8 cellular contexts compared by ENCODE assay signal in the genomic region with DNA sequence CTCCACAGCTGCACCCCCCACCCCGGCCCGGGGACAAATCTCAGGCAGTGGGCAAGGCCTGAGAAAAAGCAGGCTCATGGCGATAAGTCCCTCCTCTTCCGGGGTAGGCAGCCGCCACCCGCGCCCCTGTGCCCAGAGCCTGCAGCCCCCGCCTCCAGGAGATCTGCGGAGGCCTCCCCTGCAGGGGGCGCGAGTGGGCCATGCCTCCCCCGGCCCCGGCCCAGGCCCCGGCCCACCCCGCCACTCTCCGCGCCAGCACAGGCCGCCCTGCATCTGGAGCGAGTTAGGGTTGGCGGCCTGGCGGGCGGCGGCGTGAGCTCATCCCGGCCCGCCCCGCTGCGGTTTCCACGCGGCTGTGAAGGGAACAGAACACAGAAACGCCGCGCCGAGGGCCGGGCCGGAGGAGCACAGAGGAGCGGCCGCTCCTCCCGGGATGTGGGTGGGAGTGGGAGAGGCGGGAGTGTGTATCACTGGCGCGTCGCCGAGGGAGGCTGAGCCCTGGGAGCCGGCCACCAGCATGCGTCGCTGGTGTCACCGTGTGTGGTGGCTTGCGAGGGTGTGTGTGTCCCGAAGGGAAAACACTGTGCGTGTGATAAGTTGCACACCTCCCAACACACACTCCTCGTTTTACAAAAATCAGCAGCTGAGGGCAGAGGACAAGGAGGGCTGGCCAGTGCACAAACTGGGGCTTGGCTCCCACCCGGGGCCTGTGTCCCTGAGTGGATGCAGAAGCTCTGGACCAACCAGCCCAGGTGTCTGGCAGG. TPM values are rescaled to one million over a fixed set of nuclear protein-coding genes. Genes with fewer than 3 reads are reported as not detected.
A peak's percentile ranks its signal among the peaks of the same experiment; 100 is the strongest.
DNase-seq lines count a peak whose midpoint lies in the region; ATAC-seq, FAIRE-seq and TF ChIP-seq lines count a peak whose summit lies in the region.

No MANE protein-coding gene starts in this region.

- H3K4me1 ChIP-seq in mammary epithelial cell (ENCODE audit: insufficient read depth, low read length) = peaks cover 14% of the 10 kb centered on the region
- peaks cover 5% of the 10 kb centered on the region for H3K4me1 ChIP-seq in keratinocyte (ENCODE audit: control insufficient read depth, extremely low read depth, insufficient read depth, low read length)

- peaks cover 13% of the 10 kb centered on the region; the same call in 1 of the 2 replicates for H3K27me3 Mint-ChIP-seq in WTC11 (ENCODE audit: low read depth)

- peaks cover 10% of the 10 kb centered on the region for H3K36me3 Mint-ChIP-seq in WTC11

- no peak overlapping the region for H3K27ac Mint-ChIP-seq in WTC11

- POLR2A ChIA-PET in WTC11 (lab: Charles Lee) = interaction anchor here (1.1 kb wide), 1 partner anchor 53 kb away, joined by 3 read pairs; no protein-coding TSS in a partner anchor

- H3K4me3 ChIP-seq in mammary epithelial cell (replicated peaks in 1 of 3; ENCODE audit: insufficient read depth in 1 of 3, low read depth in 2 of 3, low read length in 3 of 3) (peak overlapping the region in 2 of 3 experiments; percentile 34 to 48), keratinocyte (ENCODE audit: control insufficient read depth in 2 of 3, extremely low read depth in 1 of 3, insufficient read depth in 2 of 3, low read depth in 1 of 3, low read length in 3 of 3) (peak overlapping the region; percentile 29 to 55 (median 29))

- H3K9me1 ChIP-seq in keratinocyte (ENCODE audit: control insufficient read depth, extremely low read depth, insufficient read depth, low read length) = no peaks in the 10 kb centered on the region

- ATAC-seq in GM21447 (IDR thresholded peaks at IDR 0.05; ENCODE audit: unreplicated experiment) = peak; percentile 53
- ATAC-seq in WTC11 = peak; percentile 86

- H4K20me1 ChIP-seq in mammary epithelial cell (ENCODE audit: insufficient read depth, low read length) (no peaks in the 10 kb centered on the region), keratinocyte (ENCODE audit: control insufficient read depth, extremely low read depth, insufficient read depth, low read length) (no peaks in the 10 kb centered on the region)

- no peaks in the 10 kb centered on the region for H3K79me2 ChIP-seq in mammary epithelial cell (ENCODE audit: insufficient read depth, low read length)
- H3K79me2 ChIP-seq in keratinocyte (ENCODE audit: control insufficient read depth, insufficient read depth, low read length) = no peaks in the 10 kb centered on the region

- peak overlapping the region; percentile 88 for H3K4me2 ChIP-seq in mammary epithelial cell (ENCODE audit: insufficient read depth, low read depth, low read length)
- peak overlapping the region; percentile 69 for H3K4me2 ChIP-seq in keratinocyte (ENCODE audit: control insufficient read depth, extremely low read depth, insufficient read depth, low read depth, low read length)

- TF ChIP-seq CTCF in WTC11 (IDR thresholded peaks at IDR 0.05) = peak; percentile 44; the same call in 1 of the 2 replicates
- TF ChIP-seq CTCF in mammary epithelial cell (conservative IDR thresholded peaks at IDR 0.05 in 1 of 2, IDR thresholded peaks at IDR 0.05 in 1 of 2; ENCODE audit: extremely low read depth in 1 of 2, insufficient read depth in 1 of 2, low read depth in 1 of 2, low read length in 2 of 2) = peak in 1 of 2 donors; percentile 46
- TF ChIP-seq CTCF in keratinocyte (optimal IDR thresholded peaks at IDR 0.05 in 1 of 3, IDR thresholded peaks at IDR 0.05 in 1 of 3, conservative IDR thresholded peaks at IDR 0.05 in 1 of 3; ENCODE audit: extremely low read depth in 1 of 3, insufficient read depth in 2 of 3, low read length in 3 of 3) = no peak

- dilution Hi-C loops in mammary epithelial cell (cut with HindIII; ENCODE audit: low sequenced_read_pairs) = loop anchor here (25.0 kb wide), 1 partner anchor 159 kb away; a partner anchor contains a TSS
- dilution Hi-C loops in keratinocyte (cut with MboI; ENCODE audit: extremely low pct_ligation_motif_present, low sequenced_read_pairs) = no loop called here

- 15% methylated on average over 16 of the region's 53 CpGs for WGBS in mammary epithelial cell (ENCODE audit: low coverage, missing lambda C conversion rate)

- CTCF ChIA-PET in WTC11 (lab: Charles Lee) = interaction anchor here (0.6 to 6.2 kb wide), 26 partner anchors 11 to 391 kb away, joined by 3 to 50 read pairs (median 4); a partner anchor contains a TSS
- CTCF ChIA-PET in mammary epithelial cell (lab: Charles Lee; ENCODE audit: low non-redundant PET) = interaction anchor here (0.7 kb wide), 1 partner anchor 494 kb away, joined by 5 read pairs; no protein-coding TSS in a partner anchor

- peak; percentile 48 for DNase-seq in D341Med (ENCODE audit: low spot score)
- peak; percentile 57 for DNase-seq in M059J (ENCODE audit: low read depth)
- peak; percentile 80 for DNase-seq in WTC11 (ENCODE audit: low spot score)
- peak; percentile 18 for DNase-seq in mammary epithelial cell
- DNase-seq in keratinocyte (ENCODE audit: low read depth, low spot score) = no peak
- DNase-seq in stimulated activated CD4-positive, alpha-beta T cell treated with anti-CD3 and anti-CD28 coated beads, Interleukin-12 subunit alpha, Interleukin-12 subunit beta, amount 100 ng/mL, for 48 hours (ENCODE audit: low read depth in 2 of 3, low spot score in 1 of 3) = peak; percentile 40 to 70 (median 52)
- DNase-seq in NCI-H187 (lab: John Stamatoyannopoulos, UW) = no peak

- H3K4me3 Mint-ChIP-seq in WTC11 = no peak overlapping the region

- H3K9ac ChIP-seq in mammary epithelial cell (ENCODE audit: insufficient read depth, low read length) = no peak overlapping the region
- peak overlapping the region; percentile 58 for H3K9ac ChIP-seq in keratinocyte (ENCODE audit: control insufficient read depth, extremely low read depth, insufficient read depth, low read length)

- H3K36me3 ChIP-seq in mammary epithelial cell (ENCODE audit: insufficient read depth, low read length) (no peaks in the 10 kb centered on the region), keratinocyte (ENCODE audit: control insufficient read depth in 2 of 2, extremely low read depth in 1 of 2, insufficient read depth in 2 of 2, low read length in 2 of 2) (no peaks in the 10 kb centered on the region)

- no TSS peak for BruUV-seq in mammary epithelial cell (replicated peaks; lab: Mats Ljungman, UMichigan)

- intact Hi-C loops in mammary epithelial cell (cut with micrococcal nuclease) = no loop called here

- H3K9me3 ChIP-seq in mammary epithelial cell (replicated peaks; ENCODE audit: insufficient read depth, low read length) (peaks cover 5% of the 10 kb centered on the region), keratinocyte (ENCODE audit: control insufficient read depth, low read depth, low read length) (no peaks in the 10 kb centered on the region)

- FAIRE-seq in keratinocyte (lab: Jason Lieb, UNC) = no peak

- H3K27me3 ChIP-seq in mammary epithelial cell (ENCODE audit: insufficient read depth, low read length) (no peaks in the 10 kb centered on the region), keratinocyte (ENCODE audit: control insufficient read depth, extremely low read depth, insufficient read depth, low read length) (peaks cover 14% of the 10 kb centered on the region)

- H3K27ac ChIP-seq in mammary epithelial cell (ENCODE audit: insufficient read depth, low read depth, low read length) (no peak overlapping the region), keratinocyte (ENCODE audit: control insufficient read depth, insufficient read depth, low read length) (no peak overlapping the region)

- in situ Hi-C loops in mammary epithelial cell (cut with MboI; ENCODE audit: low sequenced_read_pairs in 2 of 2) = no loop called here

- H2AFZ ChIP-seq in mammary epithelial cell (ENCODE audit: low read depth, low read length) (peak overlapping the region; percentile 98), keratinocyte (ENCODE audit: control insufficient read depth, low read length) (peak overlapping the region; percentile 91)

- H3K4me1 Mint-ChIP-seq in WTC11 = peaks cover 13% of the 10 kb centered on the region

- peaks cover 23% of the 10 kb centered on the region for H3K9me3 Mint-ChIP-seq in WTC11

TF ChIP-seq in WTC11, 78 proteins besides CTCF, POLR2A, EP300 and RAD21 (continues in another document):
- TF ChIP-seq ZNF121 (CRISPR knock-in tag; IDR thresholded peaks at IDR 0.05) = peak; percentile 55; the same call in 1 of the 2 replicates
- 0 out of 2 replicates have a peak, but pooled peaks have one; percentile 52 for TF ChIP-seq ETV6 (CRISPR knock-in tag; IDR thresholded peaks at IDR 0.05)

RNA-seq across cellular contexts. Expression of a gene that starts 17.2 kb away (rescaled TPM):
- 2.6 TPM in 1 of 2 replicates, not detected in the other for total RNA-seq in M059J (2014; rRNA removed; shearing (Covaris generic))
- total RNA-seq in WTC11 (2021) (0.31 TPM in 1 of 3 replicates, not detected in the others), mammary epithelial cell (not detected)
- polyA plus RNA-seq in mammary epithelial cell (not detected), keratinocyte (not detected in 3 replicates)
- polyA minus RNA-seq in mammary epithelial cell (not detected), keratinocyte (not detected in 3 replicates)
- polyA plus RNA-seq in keratinocyte (2011; ENCODE audit: low read depth) = not detected
- not detected in 2 replicates for polyA plus RNA-seq in keratinocyte (2011; cell fraction: cytosol; rRNA removed)
- not detected in 2 replicates for polyA plus RNA-seq in keratinocyte (2011; cell fraction: nucleus; rRNA removed)
- polyA plus RNA-seq in keratinocyte (2012; ENCODE audit: low replicate concordance) = not detected in 2 replicates
- not detected for polyA minus RNA-seq in keratinocyte (2011; cell fraction: cytosol; rRNA and poly(A)+ RNA removed)
- not detected in 2 replicates for polyA minus RNA-seq in keratinocyte (2011; cell fraction: nucleus; rRNA and poly(A)+ RNA removed)

RNA-seq across cellular contexts. Expression of a gene that starts 31.5 kb away (rescaled TPM):
- total RNA-seq in M059J (2014; rRNA removed; shearing (Covaris generic)) = 0.49 and 1.4 TPM in 2 replicates
- total RNA-seq in WTC11 (2021) (4.0 to 12.0 TPM (median 5.6 TPM) in 3 replicates), mammary epithelial cell (under 1 TPM in 1 of 2 donors, not detected in 1; 0.33 TPM)
- polyA plus RNA-seq in mammary epithelial cell (not detected), keratinocyte (not detected in 3 replicates)
- polyA minus RNA-seq in mammary epithelial cell (not detected), keratinocyte (not detected in 3 replicates)
- not detected for polyA plus RNA-seq in keratinocyte (2011; ENCODE audit: low read depth)
- polyA plus RNA-seq in keratinocyte (2011; cell fraction: cytosol; rRNA removed) = not detected in 2 replicates
- not detected in 2 replicates for polyA plus RNA-seq in keratinocyte (2011; cell fraction: nucleus; rRNA removed)
- polyA plus RNA-seq in keratinocyte (2012; ENCODE audit: low replicate concordance) = not detected in 2 replicates
- not detected for polyA minus RNA-seq in keratinocyte (2011; cell fraction: cytosol; rRNA and poly(A)+ RNA removed)
- polyA minus RNA-seq in keratinocyte (2011; cell fraction: nucleus; rRNA and poly(A)+ RNA removed) = not detected in 2 replicates

Comparison
In these comparisons a context has a peak if more than half of its experiments do, and no peak if none do; other contexts are left out.
1. DNase-seq: peak in D341Med (single experiment), M059J (single experiment), WTC11 (single experiment), mammary epithelial cell (single experiment) and stimulated activated CD4-positive, alpha-beta T cell treated with anti-CD3 and anti-CD28 coated beads, Interleukin-12 subunit alpha, Interleukin-12 subunit beta, amount 100 ng/mL, for 48 hours (3 of 3); none in keratinocyte (single experiment) and NCI-H187 (0 of 2).